Comparison of ENCODE assay signal across 16 cellular contexts in the genomic region with DNA sequence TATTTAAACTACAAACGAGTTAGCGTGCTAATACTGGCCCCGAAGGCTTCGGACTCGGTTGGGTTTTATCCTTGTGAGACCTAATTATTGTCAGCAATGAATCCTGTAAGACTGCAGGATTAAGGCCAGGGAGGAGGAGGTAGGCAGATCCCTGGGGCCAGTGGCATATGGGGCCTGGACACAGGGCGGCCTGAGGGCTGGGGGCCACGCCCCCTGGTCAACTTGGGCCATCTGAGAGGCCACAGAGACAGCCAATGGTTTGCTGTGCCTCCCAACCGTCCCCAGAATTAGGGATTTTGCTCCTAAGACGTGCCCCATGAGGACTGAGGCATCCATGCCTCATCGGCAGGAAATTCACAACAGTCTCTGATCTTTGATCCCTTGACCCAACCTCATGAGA. TPM values are rescaled to one million over a fixed set of nuclear protein-coding genes. Genes with fewer than 3 reads are reported as not detected.
DNase-seq lines count a peak whose midpoint lies in the region; ATAC-seq, FAIRE-seq and TF ChIP-seq lines count a peak whose summit lies in the region.
"Had no signal": no experiment of that assay in that cellular context is flagged by ENCODE, and none has a peak within 500 bp of the region (broad histone marks: within the 10 kb centered on the region; RNA-seq: fewer than 3 reads in every experiment).

No MANE protein-coding gene starts in this region.

- ATAC-seq in K562: peak; percentile 22; the same call in 1 of the 3 replicates
- ATAC-seq in sciatic nerve: no peak
- no peak for ATAC-seq in GM19351 (IDR thresholded peaks at IDR 0.05; ENCODE audit: unreplicated experiment)
- ATAC-seq: CD8-positive, alpha-beta T cell had no signal

- no peak overlapping the region for H2AK5ac ChIP-seq in neuronal stem cell (ENCODE audit: low read depth, low read length)

- no peak overlapping the region for H2BK15ac ChIP-seq in neuronal stem cell (ENCODE audit: low read length)

- H3K79me2 ChIP-seq in K562 (ENCODE audit: control insufficient read depth, insufficient read depth, low read length): no peaks in the 10 kb centered on the region

- BruUV-seq in K562 (replicated peaks; lab: Mats Ljungman, UMichigan): no TSS peak

- POLR2A ChIA-PET in K562 (lab: Yijun Ruan, JAX): interaction anchor here (0.6 to 0.8 kb wide), 2 partner anchors 72 to 429 kb away, joined by 3 to 4 read pairs; no protein-coding TSS in a partner anchor

- in situ Hi-C loops in K562 (cut with MboI): no loop called here

- TF ChIP-seq POLR2A in K562 (conservative IDR thresholded peaks at IDR 0.05): no peak

- no peaks in the 10 kb centered on the region for H3K9me1 ChIP-seq in K562 (ENCODE audit: control insufficient read depth, insufficient read depth, low read length)

- H3K9me3 ChIP-seq in K562 (replicated peaks; ENCODE audit: control insufficient read depth, insufficient read depth, low read depth, low read length) (no peaks in the 10 kb centered on the region), small intestine (ENCODE audit: control insufficient read depth, low read depth) (no peaks in the 10 kb centered on the region), neuronal stem cell (replicated peaks in 1 of 2; ENCODE audit: control insufficient read depth in 2 of 2, insufficient read depth in 1 of 2, low read depth in 1 of 2, low read length in 2 of 2) (no peaks in the 10 kb centered on the region)
- H3K9me3 ChIP-seq: BLaER1 treated with 17β-estradiol and CSF1 and Interleukin-3, amounts not matched to agents 10 nM and 100 nM had no signal

- H4K8ac ChIP-seq in neuronal stem cell (ENCODE audit: low read depth, low read length): no peak overlapping the region

- H2BK12ac ChIP-seq in neuronal stem cell (ENCODE audit: low read length): no peak overlapping the region

- TF ChIP-seq EP300 in K562 (IDR thresholded peaks at IDR 0.05; ENCODE audit: low read length): no peak

- H2AFZ ChIP-seq in K562 (ENCODE audit: low read depth, low read length) (0 out of 2 replicates have a peak overlapping the region, but pooled peaks have one; percentile 34), neuronal stem cell (ENCODE audit: low read length) (no peak overlapping the region)
- H2AFZ ChIP-seq: GM23248 had no signal

- H3K36me3 Mint-ChIP-seq in glutamatergic neuron (ENCODE audit: unreplicated experiment): no peaks in the 10 kb centered on the region
- H3K36me3 Mint-ChIP-seq: CD8-positive, alpha-beta T cell had no signal

- H4K91ac ChIP-seq in neuronal stem cell (ENCODE audit: low read depth, low read length, poor library complexity): no peak overlapping the region

- no peak overlapping the region for H3K18ac ChIP-seq in neuronal stem cell (ENCODE audit: low read length)

- H3K27me3 ChIP-seq in K562 (ENCODE audit: control insufficient read depth in 2 of 2, insufficient read depth in 2 of 2, low read length in 2 of 2) (peaks cover 23 to 74% of the 10 kb centered on the region in 2 experiments; a peak in 4 of 5 replicates), small intestine (ENCODE audit: control insufficient read depth in 2 of 2, insufficient read depth in 2 of 2, low read length in 2 of 2) (peaks cover 0 to 3% of the 10 kb centered on the region in 2 donors), neuronal stem cell (ENCODE audit: control insufficient read depth in 3 of 3, insufficient read depth in 3 of 3, low read depth in 1 of 3, low read length in 3 of 3) (peaks cover 0 to 68% (median 0%) of the 10 kb centered on the region in 3 experiments)
- H3K27me3 ChIP-seq: BLaER1 treated with 17β-estradiol and CSF1 and Interleukin-3, amounts not matched to agents 10 nM and 100 nM had no signal

- H3K27ac ChIP-seq in K562 (ENCODE audit: extremely low read depth, low read depth, low read length) (no peak overlapping the region), small intestine (ENCODE audit: low read depth in 1 of 2, low read length in 1 of 2) (no peak overlapping the region), neuronal stem cell (replicated peaks; ENCODE audit: low read length) (no peak overlapping the region)
- H3K27ac ChIP-seq: BLaER1 treated with 17β-estradiol and CSF1 and Interleukin-3, amounts not matched to agents 10 nM and 100 nM; GM23248 had no signal

- no peak overlapping the region for H3K9ac ChIP-seq in K562 (ENCODE audit: insufficient read depth in 1 of 2, low read depth in 2 of 2, low read length in 2 of 2)
- H3K9ac ChIP-seq in neuronal stem cell (ENCODE audit: low read depth, low read length, poor library complexity): no peak overlapping the region
- H3K9ac ChIP-seq: BLaER1 treated with 17β-estradiol and CSF1 and Interleukin-3, amounts not matched to agents 10 nM and 100 nM; GM23248 had no signal

- H2BK5ac ChIP-seq in neuronal stem cell (ENCODE audit: low read length): no peak overlapping the region

- peaks cover 3 to 6% of the 10 kb centered on the region in 2 experiments; a peak in 2 of 5 replicates for H3K4me1 ChIP-seq in K562 (replicated peaks in 1 of 2; ENCODE audit: control insufficient read depth in 2 of 2, insufficient read depth in 2 of 2, low read length in 2 of 2)
- H3K4me1 ChIP-seq in small intestine (ENCODE audit: control insufficient read depth in 2 of 2, insufficient read depth in 1 of 2, low read depth in 1 of 2, low read length in 1 of 2): no peaks in the 10 kb centered on the region
- peaks cover 0 to 2% of the 10 kb centered on the region in 2 donors for H3K4me1 ChIP-seq in neuronal stem cell (ENCODE audit: control insufficient read depth in 2 of 2, insufficient read depth in 1 of 2, low read depth in 1 of 2, low read length in 2 of 2)

- FAIRE-seq in K562 (lab: Jason Lieb, UNC) (no peak), small intestine (lab: Jason Lieb, UNC) (no peak)
- FAIRE-seq: G401.6, GM12891, GM19239 had no signal

- H3K27me3 Mint-ChIP-seq in glutamatergic neuron (ENCODE audit: unreplicated experiment): peaks cover 11% of the 10 kb centered on the region

- H3K27ac Mint-ChIP-seq in glutamatergic neuron (ENCODE audit: unreplicated experiment): peak overlapping the region; percentile 92
- H3K27ac Mint-ChIP-seq: B cell; CD8-positive, alpha-beta T cell had no signal

- no peak overlapping the region for H3K4ac ChIP-seq in neuronal stem cell (ENCODE audit: low read length)

- WGBS in K562 (ENCODE audit: insufficient coverage, low coverage, missing lambda C conversion rate): 12% methylated on average over 10 of the region's 10 CpGs
- 53 to 71% (median 60%) methylated on average over 10 of the region's 10 CpGs for WGBS in small intestine, 3 donors
- WGBS in neuronal stem cell (ENCODE audit: extremely low coverage in 2 of 2, insufficient read length in 2 of 2, insufficient replicate concordance in 1 of 2), 2 donors: no CpG with 5 or more reads among the region's 10 CpGs

- H3K9me3 Mint-ChIP-seq in glutamatergic neuron (ENCODE audit: unreplicated experiment): peaks cover 3% of the 10 kb centered on the region
- H3K9me3 Mint-ChIP-seq: CD8-positive, alpha-beta T cell had no signal

- CTCF ChIA-PET in K562 (lab: Yijun Ruan, JAX; ENCODE audit: low intra/inter-chr PET ratio): no interaction called here

- H3K4me3 ChIP-seq in K562 (no peak overlapping the region), small intestine (ENCODE audit: low read depth in 1 of 2, low read length in 2 of 2) (no peak overlapping the region), neuronal stem cell (ENCODE audit: low read length in 2 of 2) (no peak overlapping the region)
- H3K4me3 ChIP-seq: BLaER1 treated with 17β-estradiol and CSF1 and Interleukin-3, amounts not matched to agents 10 nM and 100 nM; GM23248 had no signal

- no peaks in the 10 kb centered on the region for H3K79me1 ChIP-seq in neuronal stem cell (ENCODE audit: low read depth, low read length)

- H3K4me1 Mint-ChIP-seq in glutamatergic neuron (ENCODE audit: low read depth, unreplicated experiment): peaks cover 44% of the 10 kb centered on the region
- H3K4me1 Mint-ChIP-seq: B cell had no signal

- TF ChIP-seq RAD21 in K562 (CRISPR knock-in tag; conservative IDR thresholded peaks at IDR 0.05 in 1 of 2, IDR thresholded peaks at IDR 0.05 in 1 of 2): no peak

- TF ChIP-seq CTCF in K562 (IDR thresholded peaks at IDR 0.05 in 2 of 3, conservative IDR thresholded peaks at IDR 0.05 in 1 of 3; ENCODE audit: insufficient read depth in 2 of 3, low read depth in 1 of 3, low read length in 3 of 3) (no peak), glutamatergic neuron (IDR thresholded peaks at IDR 0.05; ENCODE audit: partially characterized antibody, unreplicated experiment) (no peak)

- no peak overlapping the region for H3K23ac ChIP-seq in neuronal stem cell (ENCODE audit: low read depth, low read length, poor library complexity)

- H2BK120ac ChIP-seq in neuronal stem cell (ENCODE audit: low read depth, low read length): no peak overlapping the region

- H3K14ac ChIP-seq in neuronal stem cell (ENCODE audit: low read length): no peak overlapping the region

- intact Hi-C loops in K562 (cut with micrococcal nuclease) (no loop called here), sciatic nerve (cut with DNase I) (no loop called here)

- DNase-seq in NCI-H82 (lab: John Stamatoyannopoulos, UW): peak; percentile 95
- peak in 2 of 4 experiments; percentile 26 to 34 for DNase-seq in K562 (ENCODE audit: extremely low read depth in 1 of 4, low spot score in 3 of 4)
- peak; percentile 61 for DNase-seq in glutamatergic neuron
- DNase-seq in small intestine: peak; percentile 4
- DNase-seq in neuronal stem cell (ENCODE audit: low spot score): no peak
- no peak for DNase-seq in sciatic nerve (ENCODE audit: low spot score)
- DNase-seq: Calu3; CD8-positive, alpha-beta T cell; HCEC 1CT had no signal

- no peak overlapping the region for H3K4me2 ChIP-seq in K562 (ENCODE audit: insufficient read depth, low read length)
- H3K4me2 ChIP-seq in neuronal stem cell (ENCODE audit: insufficient read depth, low read length, poor library complexity, severe bottlenecking): no peak overlapping the region

- peak overlapping the region; percentile 28 for H3K4me3 Mint-ChIP-seq in glutamatergic neuron (ENCODE audit: unreplicated experiment)
- H3K4me3 Mint-ChIP-seq: B cell; CD8-positive, alpha-beta T cell had no signal

- H4K20me1 ChIP-seq in K562 (replicated peaks; ENCODE audit: control insufficient read depth, insufficient read depth, low read length): peaks cover 11% of the 10 kb centered on the region

- no peaks in the 10 kb centered on the region for H3K36me3 ChIP-seq in K562 (ENCODE audit: control insufficient read depth, insufficient read depth, low read length)
- H3K36me3 ChIP-seq in small intestine (ENCODE audit: control insufficient read depth in 2 of 2, insufficient read depth in 2 of 2, low read length in 2 of 2): no peaks in the 10 kb centered on the region
- H3K36me3 ChIP-seq in neuronal stem cell (replicated peaks in 1 of 2; ENCODE audit: control insufficient read depth in 2 of 2, insufficient read depth in 2 of 2, low read length in 2 of 2): no peaks in the 10 kb centered on the region
- H3K36me3 ChIP-seq: BLaER1 treated with 17β-estradiol and CSF1 and Interleukin-3, amounts not matched to agents 10 nM and 100 nM had no signal

RNA-seq across cellular contexts. Expression of a gene that starts 31.1 kb away (rescaled TPM):
- total RNA-seq in K562 (2011; cell fraction: chromatin; rRNA removed; ENCODE audit: low replicate concordance): not detected in 2 replicates
- 0.13 and 0.17 TPM in 2 replicates for total RNA-seq in K562 (2011; cell fraction: nucleolus; rRNA removed)
- total RNA-seq in K562 (2011; cell fraction: nucleoplasm; rRNA removed): 0.22 TPM in 1 of 2 replicates, not detected in the other
- total RNA-seq in K562 (2014; rRNA removed) (0.04 and 0.14 TPM in 2 replicates), K562 (2014; rRNA removed; fragmentation: Illumina TruSeq; extraction: Trizol) (not detected in 2 replicates), K562 (2015; rRNA removed; fragmentation: Illumina TruSeq; extraction: Trizol) (not detected in 2 replicates), K562 (2021) (0.16 TPM in 1 of 2 replicates, not detected in the other), glutamatergic neuron (ENCODE audit: unreplicated experiment) (179 TPM), sciatic nerve (0.18 TPM)
- polyA plus RNA-seq in K562 (2011; rRNA removed) (0.12 TPM in 1 of 2 replicates, not detected in the other), K562 (2014; fragmentation: Illumina TruSeq; extraction: Trizol) (0.19 TPM in 1 of 2 replicates, not detected in the other), K562 (2014; fragmentation: Nextera tagmentation; extraction: Ambion mirVana) (not detected), K562 (2014; rRNA removed) (0.03 TPM in 1 of 2 replicates, not detected in the other), small intestine (under 1 TPM in 1 of 3 donors, not detected in 2; 0.54 TPM)
- polyA plus RNA-seq in K562 (2011; cell fraction: cytosol; rRNA removed): 0.04 TPM in 1 of 2 replicates, not detected in the other
- polyA plus RNA-seq in K562 (2011; cell fraction: nucleus; rRNA removed): 0.06 and 0.13 TPM in 2 replicates
- 0.07 TPM in 1 of 2 replicates, not detected in the other for polyA plus RNA-seq in K562 (2012)
- not detected in 2 replicates for polyA minus RNA-seq in K562 (2011; rRNA and poly(A)+ RNA removed)
- not detected in 2 replicates for polyA minus RNA-seq in K562 (2011; cell fraction: cytosol; rRNA and poly(A)+ RNA removed)
- not detected in 2 replicates for polyA minus RNA-seq in K562 (2011; cell fraction: nucleus; rRNA and poly(A)+ RNA removed)
- polyA plus RNA-seq in neuronal stem cell (2013, experiment 1 of 2): 1.1 TPM
- polyA plus RNA-seq in neuronal stem cell (2013, experiment 2 of 2): 1.3 TPM
- total RNA-seq: GM23248 had no signal
- polyA plus RNA-seq: GM23248 had no signal

Comparison
In these comparisons a context has a peak if more than half of its experiments do, and no peak if none do; other contexts are left out.
1. DNase-seq: peak in NCI-H82 (single experiment), glutamatergic neuron (single experiment) and small intestine (single experiment); none in neuronal stem cell (single experiment) and sciatic nerve (single experiment).
2. RNA of a gene that starts 31.1 kb away (total RNA-seq): 179 TPM in glutamatergic neuron (single experiment); 0.18 TPM in sciatic nerve (single experiment) and 0.04 to 0.22 TPM in K562; every median in the first group is over 100 times any median in the second.